Comparison of ENCODE assay signal across 8 cellular contexts in genomic region chr14:91022622-91023028, GRCh38. TPM values are rescaled to one million over a fixed set of nuclear protein-coding genes. Genes with fewer than 3 reads are reported as not detected.
A peak's percentile ranks its signal among the peaks of the same experiment; 100 is the strongest.
DNase-seq lines count a peak whose midpoint lies in the region; ATAC-seq, FAIRE-seq and TF ChIP-seq lines count a peak whose summit lies in the region.
"Not testable (repeated sequence)": the region's sequence is repeated elsewhere in the genome, so short reads cannot be mapped to it uniquely, and the experiment has no call there.

No MANE protein-coding gene starts in this region.

- peak overlapping the region; percentile 27; the same call in 2 of the 3 replicates for H3K4me3 ChIP-seq in A549
- H3K4me3 ChIP-seq in fibroblast of the aortic adventitia (ENCODE audit: low read depth, low read length) = peak overlapping the region; percentile 47
- H3K4me3 ChIP-seq in ovary = peak overlapping the region; percentile 15

- ATAC-seq in A549 = not testable (repeated sequence)
- ATAC-seq in GM18519 (IDR thresholded peaks at IDR 0.05; ENCODE audit: low FRiP score, unreplicated experiment) = peak; percentile 72
- ATAC-seq in GM21737 (IDR thresholded peaks at IDR 0.05; ENCODE audit: unreplicated experiment) = peak; percentile 91
- peak; percentile 90 for ATAC-seq in HG03432 (IDR thresholded peaks at IDR 0.05; ENCODE audit: unreplicated experiment)

- CTCF ChIA-PET in A549 (lab: Yijun Ruan, JAX) = interaction anchor here (1.0 kb wide), 1 partner anchor 24 kb away, joined by 3 read pairs; no protein-coding TSS in a partner anchor

- TF ChIP-seq EP300 in A549 (IDR thresholded peaks at IDR 0.05); ovary (IDR thresholded peaks at IDR 0.05): not testable (repeated sequence)

- not testable (repeated sequence) for TF ChIP-seq POLR2A in A549 (IDR thresholded peaks at IDR 0.05; ENCODE audit: low read length); ovary (IDR thresholded peaks at IDR 0.05)

- not testable (repeated sequence) for TF ChIP-seq CTCF in A549 (IDR thresholded peaks at IDR 0.05); fibroblast of the aortic adventitia (IDR thresholded peaks at IDR 0.05; ENCODE audit: insufficient read depth, low read length); ovary (IDR thresholded peaks at IDR 0.05)

- intact Hi-C loops in ovary (cut with DNase I) = not testable (repeated sequence)

- 72% methylated on average over 9 of the region's 9 CpGs for WGBS in A549 (ENCODE audit: missing lambda C conversion rate)
- WGBS in ovary, 3 donors = 46 to 68% (median 58%) methylated on average over 9 of the region's 9 CpGs

- peak overlapping the region; percentile 73 for H3K4me2 ChIP-seq in A549

- H3K4me1 ChIP-seq in A549; ovary (ENCODE audit: insufficient read depth): not testable (repeated sequence)

- H3K36me3 ChIP-seq in ovary = not testable (repeated sequence)

- not testable (repeated sequence) for DNase-seq in A549 (ENCODE audit: low read depth in 1 of 2, low spot score in 1 of 2); ovary
- DNase-seq in RCC 7860 (ENCODE audit: low spot score) (peak; percentile 24), fibroblast of the aortic adventitia (ENCODE audit: low read depth) (peak; percentile 60)
- DNase-seq in activated T-helper 9 cell treated with anti-CD3 and anti-CD28 coated beads, Interleukin-2, amount 50 U/mL, for 16 hours (ENCODE audit: low read depth) = peak; percentile 3

- not testable (repeated sequence) for H3K27me3 ChIP-seq in ovary

- not testable (repeated sequence) for TF ChIP-seq RAD21 in A549 (conservative IDR thresholded peaks at IDR 0.05 in 1 of 2, IDR thresholded peaks at IDR 0.05 in 1 of 2)

- POLR2A ChIA-PET in A549 (lab: Yijun Ruan, JAX) = not testable (repeated sequence)

- FAIRE-seq in A549 (lab: Jason Lieb, UNC); RCC 7860 (lab: Jason Lieb, UNC): not testable (repeated sequence)

- H3K9me3 ChIP-seq in A549, ovary: not testable (repeated sequence)

- H3K27ac ChIP-seq in A549 (peak overlapping the region; percentile 16 to 53; a peak in 3 of 6 replicates), ovary (peak overlapping the region in 1 of 2 donors; percentile 4)

RNA-seq across cellular contexts. Expression of gene RPS6KA5, which starts 37.8 kb away (rescaled TPM):
- 3.6 and 4.1 TPM in 2 replicates for polyA plus RNA-seq in A549 (2011; rRNA removed)
- 0.89 and 1.1 TPM in 2 replicates for polyA plus RNA-seq in A549 (2012; cell fraction: cytosol; rRNA removed)
- polyA plus RNA-seq in A549 (2012; cell fraction: nucleus; rRNA removed) = 0.74 and 1.1 TPM in 2 replicates
- polyA plus RNA-seq in A549 (2017; fragmentation: RNase III; extraction: RNeasy Plus Mini Kit Qiagen cat#74134 plus additional on column Dnase treatment) = 2.2 to 3.2 TPM (median 3.0 TPM) in 3 replicates
- 1.5 and 1.8 TPM in 2 replicates for polyA minus RNA-seq in A549 (2011; rRNA and poly(A)+ RNA removed)
- 5.0 and 8.0 TPM in 2 replicates for total RNA-seq in fibroblast of the aortic adventitia (ENCODE audit: low replicate concordance)
- total RNA-seq in ovary = 10 to 100 TPM in 4 of 7 donors, 1 to 10 TPM in 3; 6.7 to 19.0 (median 10.3) TPM
- 1 to 10 TPM; 3.8 to 5.2 TPM for polyA plus RNA-seq in ovary
